8 cellular contexts compared by ENCODE assay signal in the genomic region with DNA sequence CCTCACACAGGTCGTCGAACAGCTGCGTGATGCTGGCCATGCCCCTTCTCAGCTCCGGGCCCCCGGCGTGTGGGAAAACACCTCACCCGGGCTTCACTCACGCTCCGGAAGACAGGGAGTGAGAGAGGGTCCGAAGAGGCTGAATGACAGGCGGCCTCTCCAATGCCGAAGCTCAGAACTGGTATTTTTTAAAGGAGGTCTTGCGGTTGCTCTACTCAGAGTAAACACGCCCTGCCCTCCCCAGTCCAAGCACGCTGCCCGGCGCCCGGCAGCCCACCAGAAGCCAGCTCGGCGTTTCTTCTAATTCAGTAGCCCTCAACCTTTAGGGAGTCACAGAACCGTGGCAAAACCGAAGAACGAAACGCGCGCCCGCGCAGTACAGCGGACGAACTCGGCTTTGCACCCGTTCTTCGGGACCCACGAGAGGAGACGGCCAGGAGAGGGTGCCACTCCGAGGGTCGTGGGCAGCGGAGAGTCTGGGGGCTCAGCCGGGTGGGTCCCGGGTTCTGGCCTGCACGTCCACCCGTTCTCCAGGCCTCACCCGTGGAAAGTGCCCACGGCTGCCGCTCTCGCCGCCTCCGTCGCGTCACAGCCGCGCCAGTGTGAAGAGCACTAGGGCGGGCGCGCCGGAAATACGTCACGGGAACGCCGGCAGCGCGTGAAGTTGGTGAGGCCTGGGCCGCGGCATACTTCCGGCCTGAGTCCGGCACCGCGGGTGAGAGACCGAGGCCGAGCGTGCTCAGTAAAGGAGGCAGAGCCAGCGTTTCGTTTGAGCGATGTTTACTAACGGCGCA. TPM values are rescaled to one million over a fixed set of nuclear protein-coding genes. Genes with fewer than 3 reads are reported as not detected.
A peak's percentile ranks its signal among the peaks of the same experiment; 100 is the strongest.
DNase-seq lines count a peak whose midpoint lies in the region; TF ChIP-seq lines count a peak whose summit lies in the region.

A gene with protein sequence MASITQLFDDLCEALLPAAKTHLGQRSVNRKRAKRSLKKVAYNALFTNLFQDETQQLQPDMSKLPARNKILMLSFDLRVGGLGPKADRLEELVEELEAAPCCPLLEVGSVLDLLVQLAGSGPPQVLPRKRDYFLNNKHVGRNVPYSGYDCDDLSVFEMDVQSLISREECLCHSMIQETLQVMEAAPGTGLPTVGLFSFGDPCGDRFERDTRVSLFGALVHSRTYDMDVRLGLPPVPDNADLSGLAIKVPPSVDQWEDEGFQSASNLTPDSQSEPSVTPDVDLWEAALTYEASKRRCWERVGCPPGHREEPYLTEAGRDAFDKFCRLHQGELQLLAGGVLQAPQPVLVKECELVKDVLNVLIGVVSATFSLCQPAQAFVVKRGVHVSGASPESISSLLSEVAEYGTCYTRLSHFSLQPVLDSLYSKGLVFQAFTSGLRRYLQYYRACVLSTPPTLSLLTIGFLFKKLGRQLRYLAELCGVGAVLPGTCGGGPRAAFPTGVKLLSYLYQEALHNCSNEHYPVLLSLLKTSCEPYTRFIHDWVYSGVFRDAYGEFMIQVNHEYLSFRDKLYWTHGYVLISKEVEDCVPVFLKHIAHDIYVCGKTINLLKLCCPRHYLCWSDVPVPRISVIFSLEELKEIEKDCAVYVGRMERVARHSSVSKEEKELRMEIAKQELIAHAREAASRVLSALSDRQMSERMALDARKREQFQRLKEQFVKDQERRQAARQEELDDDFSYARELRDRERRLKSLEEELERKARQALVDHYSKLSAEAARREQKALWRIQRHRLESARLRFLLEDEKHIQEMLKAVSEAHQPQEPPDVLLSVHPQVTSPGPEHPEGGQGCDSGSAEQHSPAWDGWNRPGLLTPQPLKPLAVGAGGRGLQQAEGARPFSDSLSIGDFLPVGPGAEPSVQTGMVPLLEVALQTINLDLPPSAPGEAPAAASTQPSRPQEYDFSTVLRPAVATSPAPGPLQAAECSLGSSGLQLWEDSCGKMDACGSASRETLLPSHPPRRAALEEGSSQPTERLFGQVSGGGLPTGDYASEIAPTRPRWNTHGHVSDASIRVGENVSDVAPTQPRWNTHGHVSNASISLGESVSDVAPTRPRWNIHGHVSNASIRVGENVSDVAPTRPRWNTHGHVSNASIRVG (N-terminal part only) (minus strand): TSS at position 604 of the 794 bp plus-strand sequence. CDS start 564 bp downstream, at position 40.

- WGBS in ovary, 3 donors: 0% methylated on average over 39 to 76 of the region's 76 CpGs
- WGBS in thymus: under 1% methylated on average over 76 of the region's 76 CpGs

- TF ChIP-seq CTCF in HEK293 (tag by site-specific recombination; IDR thresholded peaks at IDR 0.05) (peak; percentile 78; the same call in 1 of the 2 replicates), glutamatergic neuron (IDR thresholded peaks at IDR 0.05; ENCODE audit: partially characterized antibody, unreplicated experiment) (peak; percentile 32), ovary (IDR thresholded peaks at IDR 0.05) (peak in 1 of 3 donors; percentile 66)

- DNase-seq in GDM1 (lab: John Stamatoyannopoulos, UW) (peak; percentile 81), MV-4-11 (lab: John Stamatoyannopoulos, UW) (peak; percentile 89), SKM-1 treated with dmso at 0.1 percent for 144 hours (lab: John Stamatoyannopoulos, UW; ENCODE audit: unreplicated experiment) (peak; percentile 88), glutamatergic neuron (peak; percentile 95), ovary (peak; percentile 92 to 97 (median 95))

- no peaks in the 10 kb centered on the region for H3K27me3 ChIP-seq in ovary
- no peaks in the 10 kb centered on the region for H3K27me3 ChIP-seq in thymus (ENCODE audit: control insufficient read depth, insufficient read depth)

- peak within 1 kb of the TSS; percentile 100 for H3K27ac Mint-ChIP-seq in activated naive CD8-positive, alpha-beta T cell
- H3K27ac Mint-ChIP-seq in glutamatergic neuron (ENCODE audit: unreplicated experiment): peak within 1 kb of the TSS; percentile 90

- no peak for TF ChIP-seq EP300 in ovary (IDR thresholded peaks at IDR 0.05)

- peaks cover 24% of the 10 kb centered on the region for H3K4me1 Mint-ChIP-seq in activated naive CD8-positive, alpha-beta T cell (ENCODE audit: low read depth)
- peaks cover 4% of the 10 kb centered on the region for H3K4me1 Mint-ChIP-seq in glutamatergic neuron (ENCODE audit: low read depth, unreplicated experiment)

- H3K9me3 Mint-ChIP-seq in activated naive CD8-positive, alpha-beta T cell (ENCODE audit: low read depth): no peaks in the 10 kb centered on the region
- peaks cover 8% of the 10 kb centered on the region for H3K9me3 Mint-ChIP-seq in glutamatergic neuron (ENCODE audit: unreplicated experiment)

- POLR2A ChIA-PET in HEK293 (lab: Yijun Ruan, JAX): interaction anchor here (0.6 to 2.2 kb wide), 14 partner anchors 11 to 382 kb away, joined by 3 to 7 read pairs (median 4); a partner anchor contains a TSS

- peak; percentile 91 for TF ChIP-seq POLR2A in ovary (IDR thresholded peaks at IDR 0.05)

- H3K4me1 ChIP-seq in HEK293 (ENCODE audit: control insufficient read depth, insufficient read depth, low read length) (peaks cover 3% of the 10 kb centered on the region; the same call in 1 of the 2 replicates), ovary (ENCODE audit: insufficient read depth) (peaks cover 10% of the 10 kb centered on the region), thymus (ENCODE audit: control insufficient read depth, insufficient read depth, low read length) (peaks cover 19% of the 10 kb centered on the region)

- intact Hi-C loops in ovary (cut with DNase I): loop anchor here in 3 of 4 donors (5.0 to 10.0 kb wide), 3 partner anchors 98 to 280 kb away; a partner anchor contains a TSS

- no peaks in the 10 kb centered on the region for H3K9me3 ChIP-seq in HEK293 (ENCODE audit: control insufficient read depth, insufficient read depth, low read depth, low read length)
- no peaks in the 10 kb centered on the region for H3K9me3 ChIP-seq in ovary
- H3K9me3 ChIP-seq in thymus (ENCODE audit: control insufficient read depth): no peaks in the 10 kb centered on the region

- CTCF ChIA-PET in HEK293 (lab: Yijun Ruan, JAX): interaction anchor here (0.7 to 2.0 kb wide), 5 partner anchors 12 to 97 kb away, joined by 3 to 13 read pairs (median 4); a partner anchor contains a TSS

- H3K27ac ChIP-seq in HEK293 (ENCODE audit: extremely low read depth, low read depth, low read length) (peak within 1 kb of the TSS; percentile 87), ovary (peak within 1 kb of the TSS; percentile 50 to 82), thymus (ENCODE audit: low read depth) (peak within 1 kb of the TSS; percentile 99)

- H3K27me3 Mint-ChIP-seq in activated naive CD8-positive, alpha-beta T cell: no peaks in the 10 kb centered on the region
- H3K27me3 Mint-ChIP-seq in glutamatergic neuron (ENCODE audit: unreplicated experiment): peaks cover 3% of the 10 kb centered on the region

- H3K4me3 ChIP-seq in HEK293 (ENCODE audit: low read depth, low read length): peak within 1 kb of the TSS; percentile 97
- H3K4me3 ChIP-seq in ovary: peak within 1 kb of the TSS; percentile 71
- H3K4me3 ChIP-seq in thymus (ENCODE audit: low read length): peak within 1 kb of the TSS; percentile 69

- peaks cover 4% of the 10 kb centered on the region for H3K36me3 Mint-ChIP-seq in activated naive CD8-positive, alpha-beta T cell
- H3K36me3 Mint-ChIP-seq in glutamatergic neuron (ENCODE audit: unreplicated experiment): no peaks in the 10 kb centered on the region

- H3K4me3 Mint-ChIP-seq in activated naive CD8-positive, alpha-beta T cell: peak within 1 kb of the TSS; percentile 100
- H3K4me3 Mint-ChIP-seq in glutamatergic neuron (ENCODE audit: unreplicated experiment): peak within 1 kb of the TSS; percentile 95

- H3K36me3 ChIP-seq in HEK293 (ENCODE audit: control insufficient read depth in 2 of 2, insufficient read depth in 1 of 2, low read length in 2 of 2): peaks cover 14 to 51% of the 10 kb centered on the region in 2 experiments; a peak in 2 of 3 replicates
- H3K36me3 ChIP-seq in ovary: no peaks in the 10 kb centered on the region
- peaks cover 29% of the 10 kb centered on the region for H3K36me3 ChIP-seq in thymus (ENCODE audit: control insufficient read depth, insufficient read depth)

TF ChIP-seq in HEK293, 187 proteins besides CTCF, POLR2A, EP300 and RAD21 (continues in another document):
- TF ChIP-seq YY2 (tag by site-specific recombination; IDR thresholded peaks at IDR 0.05) (peak; percentile 52; the same call in 1 of the 2 replicates), WT1 (tag by site-specific recombination; IDR thresholded peaks at IDR 0.05) (0 out of 2 replicates have a peak, but pooled peaks have one; percentile 20), ZNF394 (tag by site-specific recombination; IDR thresholded peaks at IDR 0.05; ENCODE audit: borderline replicate concordance) (peak; percentile 15; the same call in 1 of the 2 replicates), ZNF335 (tag by site-specific recombination; conservative IDR thresholded peaks at IDR 0.05) (peak; percentile 79), ZNF211 (tag by site-specific recombination; IDR thresholded peaks at IDR 0.05; ENCODE audit: low read depth) (no peak), GLIS1 (tag by site-specific recombination; IDR thresholded peaks at IDR 0.05) (peak; percentile 36), ZNF529 (tag by site-specific recombination; IDR thresholded peaks at IDR 0.05; ENCODE audit: insufficient replicate concordance) (no peak), FEZF1 (tag by site-specific recombination; IDR thresholded peaks at IDR 0.05) (no peak), GLI4 (tag by site-specific recombination; IDR thresholded peaks at IDR 0.05) (0 out of 2 replicates have a peak, but pooled peaks have one; percentile 54)
- TF ChIP-seq, protein P1, sequence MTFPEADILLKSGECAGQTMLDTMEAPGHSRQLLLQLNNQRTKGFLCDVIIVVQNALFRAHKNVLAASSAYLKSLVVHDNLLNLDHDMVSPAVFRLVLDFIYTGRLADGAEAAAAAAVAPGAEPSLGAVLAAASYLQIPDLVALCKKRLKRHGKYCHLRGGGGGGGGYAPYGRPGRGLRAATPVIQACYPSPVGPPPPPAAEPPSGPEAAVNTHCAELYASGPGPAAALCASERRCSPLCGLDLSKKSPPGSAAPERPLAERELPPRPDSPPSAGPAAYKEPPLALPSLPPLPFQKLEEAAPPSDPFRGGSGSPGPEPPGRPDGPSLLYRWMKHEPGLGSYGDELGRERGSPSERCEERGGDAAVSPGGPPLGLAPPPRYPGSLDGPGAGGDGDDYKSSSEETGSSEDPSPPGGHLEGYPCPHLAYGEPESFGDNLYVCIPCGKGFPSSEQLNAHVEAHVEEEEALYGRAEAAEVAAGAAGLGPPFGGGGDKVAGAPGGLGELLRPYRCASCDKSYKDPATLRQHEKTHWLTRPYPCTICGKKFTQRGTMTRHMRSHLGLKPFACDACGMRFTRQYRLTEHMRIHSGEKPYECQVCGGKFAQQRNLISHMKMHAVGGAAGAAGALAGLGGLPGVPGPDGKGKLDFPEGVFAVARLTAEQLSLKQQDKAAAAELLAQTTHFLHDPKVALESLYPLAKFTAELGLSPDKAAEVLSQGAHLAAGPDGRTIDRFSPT (tag by site-specific recombination; IDR thresholded peaks at IDR 0.05): peak; percentile 69

RNA-seq across cellular contexts. Expression of the gene that starts here (rescaled TPM):
- total RNA-seq in glutamatergic neuron (ENCODE audit: unreplicated experiment): 51.0 TPM
- 10 to 100 TPM; 35.9 to 52.2 (median 40.8) TPM for total RNA-seq in ovary
- polyA plus RNA-seq in ovary: 10 to 100 TPM in 1 of 2 donors, 1 to 10 TPM in 1; 7.5 to 42.6 TPM
- polyA plus RNA-seq in thymus: 96.6 TPM

Comparison
In these comparisons a context has a peak if more than half of its experiments do, and no peak if none do; other contexts are left out.
1. Peak in every context shown above with its lines: DNase-seq, H3K4me3 ChIP-seq and H3K27ac ChIP-seq.